ENCODE assay signal across 24 cellular contexts in the genomic region with DNA sequence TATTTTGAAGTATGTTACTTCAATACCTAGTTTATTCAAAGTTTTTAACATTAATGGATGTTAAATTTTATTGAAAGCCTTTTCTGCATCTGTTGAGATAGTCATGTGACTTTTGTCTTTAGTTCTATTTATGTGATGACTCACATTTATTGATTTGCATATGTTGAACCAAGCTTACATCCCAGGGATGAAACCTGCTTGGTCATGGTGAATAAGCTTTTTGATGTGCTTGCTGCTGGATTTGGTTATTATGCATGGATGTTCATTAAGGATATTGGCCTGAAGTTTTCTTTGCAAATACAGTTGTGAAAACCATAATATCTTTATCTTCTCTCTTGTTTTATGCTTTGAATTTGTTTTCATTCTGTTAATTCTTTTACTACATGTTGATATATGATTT.
DNase-seq lines count a peak whose midpoint lies in the region; ATAC-seq and TF ChIP-seq lines count a peak whose summit lies in the region.
"Had no signal": no experiment of that assay in that cellular context is flagged by ENCODE, and none has a peak within 500 bp of the region (broad histone marks: within the 10 kb centered on the region; RNA-seq: fewer than 3 reads in every experiment).

No MANE protein-coding gene starts in this region.

- H3K27me3 ChIP-seq in foreskin keratinocyte: no peaks in the 10 kb centered on the region
- H3K27me3 ChIP-seq: Peyer's patch had no signal

- H3K27ac ChIP-seq in foreskin keratinocyte: no peak overlapping the region
- H3K27ac ChIP-seq: Peyer's patch, SK-N-MC had no signal

- DNase-seq in Caki2 (ENCODE audit: low read depth): peak; percentile 55
- DNase-seq in NAMALWA (ENCODE audit: low spot score): peak; percentile 4
- DNase-seq in SK-MEL-5 (ENCODE audit: low read depth, low spot score): peak; percentile 6
- DNase-seq in foreskin keratinocyte: peak; percentile 16 to 36
- no peak for DNase-seq in SIG-M5 (lab: John Stamatoyannopoulos, UW)
- no peak for DNase-seq in ecto neural progenitor cell (ENCODE audit: low spot score)
- DNase-seq: AML-193; C1 segment of cervical spinal cord; CD8-positive, alpha-beta T cell; DMS79; GOT3; MM.1S; NCI-H1092 treated with DMSO at 0.1 percent for 48 hours; NCI-H1436 treated with DMSO at 0.1 percent for 48 hours; NCI-H1930; NCI-H510A; NCI-H774; NK-92 treated with Interleukin-12 subunit alpha and Interleukin-12 subunit beta, amount 100 ng/mL, for 24 hours; Peyer's patch; SW 1271; T-helper 17 cell had no signal

- no peaks in the 10 kb centered on the region for H3K4me1 ChIP-seq in foreskin keratinocyte
- H3K4me1 ChIP-seq: Peyer's patch had no signal

- in situ Hi-C loops in Caki2 (cut with HindIII; ENCODE audit: low pct_unique_long_range_greater_than_20kb, low sequenced_read_pairs) (no loop called here), SK-MEL-5 (cut with HindIII; ENCODE audit: low pct_unique_long_range_greater_than_20kb, low sequenced_read_pairs) (no loop called here)

- no peak for TF ChIP-seq CTCF in foreskin keratinocyte (conservative IDR thresholded peaks at IDR 0.05)

- peak; percentile 29 for ATAC-seq in foreskin keratinocyte
- ATAC-seq in HG03354 (IDR thresholded peaks at IDR 0.05; ENCODE audit: poor library complexity, severe bottlenecking, unreplicated experiment): no peak
- ATAC-seq in HG03457 (IDR thresholded peaks at IDR 0.05; ENCODE audit: unreplicated experiment): no peak
- ATAC-seq: CD8-positive, alpha-beta T cell; T-helper 17 cell had no signal

Comparison
In these comparisons a context has a peak if more than half of its experiments do, and no peak if none do; other contexts are left out.
1. DNase-seq: peak in Caki2 (single experiment), NAMALWA (single experiment), SK-MEL-5 (single experiment) and foreskin keratinocyte (2 of 2); none in SIG-M5 (single experiment) and ecto neural progenitor cell (single experiment).